In the genomic region with DNA sequence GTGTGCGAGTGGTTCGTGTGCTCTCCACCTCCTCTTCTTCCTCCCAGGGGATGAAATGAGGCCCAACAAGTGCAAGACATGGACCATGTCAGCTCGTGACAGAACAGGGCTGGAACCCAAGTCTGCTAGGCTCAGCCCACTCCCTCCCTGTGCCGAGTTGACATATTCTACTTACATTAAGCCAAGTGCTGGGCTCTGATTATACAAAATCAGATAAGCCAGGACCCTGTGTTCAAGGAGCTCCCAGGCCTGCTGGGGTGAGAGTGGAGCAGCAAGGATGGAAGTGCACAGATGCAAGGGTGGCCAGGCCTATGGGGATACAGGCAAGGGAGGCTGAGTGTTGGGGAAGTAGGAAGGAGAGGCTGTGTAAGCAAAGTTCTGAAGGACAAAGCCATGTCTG, we compare ENCODE assay signal across 22 cellular contexts.
"Had no signal": no experiment of that assay in that cellular context is flagged by ENCODE, and none has a peak within 500 bp of the region (broad histone marks: within the 10 kb centered on the region; RNA-seq: fewer than 3 reads in every experiment).

No MANE protein-coding gene starts in this region.

- H3K4me1 Mint-ChIP-seq: activated CD4-positive, alpha-beta T cell treated with anti-CD3 and anti-CD28 coated beads for 36 hours; central memory CD8-positive, alpha-beta T cell; memory B cell; naive thymus-derived CD4-positive, alpha-beta T cell had no signal

- H3K27ac Mint-ChIP-seq: activated CD4-positive, alpha-beta T cell treated with anti-CD3 and anti-CD28 coated beads for 36 hours; activated naive CD8-positive, alpha-beta T cell; activated T-cell treated with anti-CD3 and anti-CD28 coated beads, Interleukin-2, amount 50 U/mL, for 24 hours; activated T-helper 2 cell treated with anti-CD3 and anti-CD28 coated beads, Interferon-gamma antibody, Interleukin-2, Interleukin-4, amounts not matched to agents 10 μg/mL and 5 μg/mL and 100 μg/mL, durations not matched to agents 14 hours and 24 hours and 36 hours; effector memory CD8-positive, alpha-beta T cell; memory B cell; naive thymus-derived CD4-positive, alpha-beta T cell had no signal

- H3K9me3 Mint-ChIP-seq: activated T-cell treated with anti-CD3 and anti-CD28 coated beads, Interleukin-2, amount 50 U/mL, for 24 hours; activated T-helper 2 cell treated with anti-CD3 and anti-CD28 coated beads, Interferon-gamma antibody, Interleukin-2, Interleukin-4, amounts not matched to agents 10 μg/mL and 5 μg/mL and 100 μg/mL, durations not matched to agents 14 hours and 24 hours and 36 hours had no signal

- H3K27me3 Mint-ChIP-seq: activated naive CD8-positive, alpha-beta T cell; activated T-cell treated with anti-CD3 and anti-CD28 coated beads, Interleukin-2, amount 50 U/mL, for 24 hours; central memory CD8-positive, alpha-beta T cell; effector memory CD8-positive, alpha-beta T cell had no signal

- ATAC-seq: activated CD4-positive, alpha-beta T cell treated with anti-CD3 and anti-CD28 coated beads for 36 hours; effector memory CD8-positive, alpha-beta T cell; left cardiac atrium; naive thymus-derived CD4-positive, alpha-beta T cell; upper lobe of right lung had no signal

- DNase-seq: activated CD4-positive, alpha-beta T cell treated with anti-CD3 and anti-CD28 coated beads for 36 hours; activated CD4-positive, alpha-beta T cell treated with anti-CD3 and anti-CD28 coated beads, Interleukin-2, amount 50 U/mL, for 4 hours; activated CD8-positive, alpha-beta memory T cell treated with anti-CD3 and anti-CD28 coated beads for 24 hours; activated CD8-positive, alpha-beta memory T cell treated with anti-CD3 and anti-CD28 coated beads, Interleukin-2, amount 50 U/mL, for 4 hours; activated naive CD4-positive, alpha-beta T cell; activated T-cell treated with anti-CD3 and anti-CD28 coated beads, Interleukin-2, amount 50 U/mL, for 24 hours; adrenal gland; dorsolateral prefrontal cortex; effector memory CD8-positive, alpha-beta T cell; left cardiac atrium; naive thymus-derived CD4-positive, alpha-beta T cell; occipital lobe; posterior cingulate gyrus; spleen; stimulated activated CD4-positive, alpha-beta T cell treated with anti-CD3 and anti-CD28 coated beads, Interleukin-4, amount 100 ng/mL, for 1 hour; stimulated activated naive CD4-positive, alpha-beta T cell; T-helper 9 cell; upper lobe of right lung had no signal

- H3K36me3 Mint-ChIP-seq: activated naive CD8-positive, alpha-beta T cell; memory B cell; naive thymus-derived CD4-positive, alpha-beta T cell had no signal

- H3K4me3 Mint-ChIP-seq: activated CD4-positive, alpha-beta T cell treated with anti-CD3 and anti-CD28 coated beads for 36 hours; activated naive CD8-positive, alpha-beta T cell; activated T-cell treated with anti-CD3 and anti-CD28 coated beads, Interleukin-2, amount 50 U/mL, for 24 hours; central memory CD8-positive, alpha-beta T cell; effector memory CD8-positive, alpha-beta T cell; memory B cell; naive thymus-derived CD4-positive, alpha-beta T cell had no signal
